26 cellular contexts compared by ENCODE assay signal in genomic region chr16:67558859-67559258, GRCh38.
"Had no signal": no experiment of that assay in that cellular context is flagged by ENCODE, and none has a peak within 500 bp of the region (broad histone marks: within the 10 kb centered on the region; RNA-seq: fewer than 3 reads in every experiment).

No MANE protein-coding gene starts in this region.

- H3K4me3 ChIP-seq: esophagus muscularis mucosa, hepatocyte, left lung, suprapubic skin, transverse colon had no signal

- H3K27ac ChIP-seq: esophagus muscularis mucosa, hepatocyte, left lung, suprapubic skin, transverse colon had no signal

- H3K9me3 Mint-ChIP-seq: activated naive CD4-positive, alpha-beta T cell treated with anti-CD3 and anti-CD28 coated beads, Interleukin-2, amount 50 U/mL, for 72 hours; brain; immature natural killer cell; natural killer cell; stimulated activated naive CD8-positive, alpha-beta T cell treated with anti-CD3 and anti-CD28 coated beads, Interleukin-15, amount 100 ng/mL, for 72 hours; T-helper 1 cell treated with Interleukin-12 subunit alpha and Interleukin-12 subunit beta and Interleukin-4 antibody, amounts not matched to agents 30 μg/mL and 1 μg/mL, for 36 hours; WTC11 had no signal

- H3K27ac Mint-ChIP-seq: brain; natural killer cell; progenitor cell of endocrine pancreas; stimulated activated naive CD8-positive, alpha-beta T cell treated with anti-CD3 and anti-CD28 coated beads, Interleukin-15, amount 100 ng/mL, for 72 hours; T-helper 1 cell treated with Interleukin-12 subunit alpha and Interleukin-12 subunit beta and Interleukin-4 antibody, amounts not matched to agents 30 μg/mL and 1 μg/mL, for 36 hours; WTC11 had no signal

- H3K36me3 Mint-ChIP-seq: immature natural killer cell, natural killer cell, WTC11 had no signal

- H3K4me3 Mint-ChIP-seq: natural killer cell; stimulated activated naive CD8-positive, alpha-beta T cell treated with anti-CD3 and anti-CD28 coated beads, Interleukin-15, amount 100 ng/mL, for 72 hours; T-helper 1 cell treated with Interleukin-12 subunit alpha and Interleukin-12 subunit beta and Interleukin-4 antibody, amounts not matched to agents 30 μg/mL and 1 μg/mL, for 36 hours; WTC11 had no signal

- H3K27me3 Mint-ChIP-seq: brain; progenitor cell of endocrine pancreas; stimulated activated naive CD8-positive, alpha-beta T cell treated with anti-CD3 and anti-CD28 coated beads, Interleukin-15, amount 100 ng/mL, for 72 hours had no signal

- H3K27me3 ChIP-seq: esophagus muscularis mucosa, hepatocyte, left lung, suprapubic skin, transverse colon had no signal

- H2AFZ ChIP-seq: hepatocyte had no signal

- H3K4me2 ChIP-seq: hepatocyte had no signal

- H3K36me3 ChIP-seq: esophagus muscularis mucosa, left lung, suprapubic skin, transverse colon had no signal

- ATAC-seq: activated naive CD4-positive, alpha-beta T cell treated with anti-CD3 and anti-CD28 coated beads, Interleukin-2, amount 50 U/mL, for 72 hours; activated T-cell treated with anti-CD3 and anti-CD28 coated beads, Interleukin-2, amount 50 U/mL, for 72 hours; left lung; natural killer cell; stimulated activated naive CD8-positive, alpha-beta T cell treated with anti-CD3 and anti-CD28 coated beads, Interleukin-15, amount 100 ng/mL, for 72 hours; WTC11 had no signal

- DNase-seq: activated CD4-positive, alpha-beta T cell treated with anti-CD3 and anti-CD28 coated beads, Interleukin-2, amount 50 U/mL, for 48 hours; activated CD8-positive, alpha-beta memory T cell treated with anti-CD3 and anti-CD28 coated beads, Interleukin-2, amount 50 U/mL, for 48 hours; activated effector memory CD4-positive, alpha-beta T cell treated with Interleukin-2 at 50 U/mL for 16 hours; activated T-cell treated with anti-CD3 and anti-CD28 coated beads, Interleukin-2, amount 50 U/mL, for 72 hours; central memory CD4-positive, alpha-beta T cell; dermis blood vessel endothelial cell; effector CD8-positive, alpha-beta T cell; glutamatergic neuron; immature natural killer cell; kidney glomerular epithelial cell; midbrain; natural killer cell; retina; stimulated activated CD4-positive, alpha-beta T cell treated with anti-CD3 and anti-CD28 coated beads, Interleukin-4, amount 100 ng/mL, for 4 hours; stimulated activated naive CD8-positive, alpha-beta T cell treated with anti-CD3 and anti-CD28 coated beads, Interleukin-15, amount 100 ng/mL, for 72 hours; T1000; transverse colon had no signal

- H3K9me3 ChIP-seq: esophagus muscularis mucosa, left lung, suprapubic skin, transverse colon had no signal
